Comparison of ENCODE assay signal across 1 cellular context in genomic region chr12:98509063-98509462, GRCh38.
TF ChIP-seq lines count a peak whose summit lies in the region.

No MANE protein-coding gene starts in this region.

TF ChIP-seq in WTC11, 78 proteins besides CTCF, POLR2A, EP300 and RAD21 (continued from another document):
- TF ChIP-seq, protein P1, sequence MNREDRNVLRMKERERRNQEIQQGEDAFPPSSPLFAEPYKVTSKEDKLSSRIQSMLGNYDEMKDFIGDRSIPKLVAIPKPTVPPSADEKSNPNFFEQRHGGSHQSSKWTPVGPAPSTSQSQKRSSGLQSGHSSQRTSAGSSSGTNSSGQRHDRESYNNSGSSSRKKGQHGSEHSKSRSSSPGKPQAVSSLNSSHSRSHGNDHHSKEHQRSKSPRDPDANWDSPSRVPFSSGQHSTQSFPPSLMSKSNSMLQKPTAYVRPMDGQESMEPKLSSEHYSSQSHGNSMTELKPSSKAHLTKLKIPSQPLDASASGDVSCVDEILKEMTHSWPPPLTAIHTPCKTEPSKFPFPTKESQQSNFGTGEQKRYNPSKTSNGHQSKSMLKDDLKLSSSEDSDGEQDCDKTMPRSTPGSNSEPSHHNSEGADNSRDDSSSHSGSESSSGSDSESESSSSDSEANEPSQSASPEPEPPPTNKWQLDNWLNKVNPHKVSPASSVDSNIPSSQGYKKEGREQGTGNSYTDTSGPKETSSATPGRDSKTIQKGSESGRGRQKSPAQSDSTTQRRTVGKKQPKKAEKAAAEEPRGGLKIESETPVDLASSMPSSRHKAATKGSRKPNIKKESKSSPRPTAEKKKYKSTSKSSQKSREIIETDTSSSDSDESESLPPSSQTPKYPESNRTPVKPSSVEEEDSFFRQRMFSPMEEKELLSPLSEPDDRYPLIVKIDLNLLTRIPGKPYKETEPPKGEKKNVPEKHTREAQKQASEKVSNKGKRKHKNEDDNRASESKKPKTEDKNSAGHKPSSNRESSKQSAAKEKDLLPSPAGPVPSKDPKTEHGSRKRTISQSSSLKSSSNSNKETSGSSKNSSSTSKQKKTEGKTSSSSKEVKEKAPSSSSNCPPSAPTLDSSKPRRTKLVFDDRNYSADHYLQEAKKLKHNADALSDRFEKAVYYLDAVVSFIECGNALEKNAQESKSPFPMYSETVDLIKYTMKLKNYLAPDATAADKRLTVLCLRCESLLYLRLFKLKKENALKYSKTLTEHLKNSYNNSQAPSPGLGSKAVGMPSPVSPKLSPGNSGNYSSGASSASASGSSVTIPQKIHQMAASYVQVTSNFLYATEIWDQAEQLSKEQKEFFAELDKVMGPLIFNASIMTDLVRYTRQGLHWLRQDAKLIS (CRISPR knock-in tag; IDR thresholded peaks at IDR 0.05; ENCODE audit: borderline replicate concordance): no peak
- TF ChIP-seq E2F5 (CRISPR knock-in tag; IDR thresholded peaks at IDR 0.05) (no peak), E2F4 (CRISPR knock-in tag; IDR thresholded peaks at IDR 0.05; ENCODE audit: borderline replicate concordance, low read depth) (no peak), RELA (CRISPR knock-in tag; IDR thresholded peaks at IDR 0.05; ENCODE audit: borderline replicate concordance) (no peak), ZNF219 (CRISPR knock-in tag; IDR thresholded peaks at IDR 0.05; ENCODE audit: borderline replicate concordance) (no peak), SOX15 (CRISPR knock-in tag; IDR thresholded peaks at IDR 0.05) (no peak), TCF7 (CRISPR knock-in tag; IDR thresholded peaks at IDR 0.05; ENCODE audit: low read depth) (no peak), ERG (CRISPR knock-in tag; IDR thresholded peaks at IDR 0.05) (no peak)
- TF ChIP-seq, protein P2, sequence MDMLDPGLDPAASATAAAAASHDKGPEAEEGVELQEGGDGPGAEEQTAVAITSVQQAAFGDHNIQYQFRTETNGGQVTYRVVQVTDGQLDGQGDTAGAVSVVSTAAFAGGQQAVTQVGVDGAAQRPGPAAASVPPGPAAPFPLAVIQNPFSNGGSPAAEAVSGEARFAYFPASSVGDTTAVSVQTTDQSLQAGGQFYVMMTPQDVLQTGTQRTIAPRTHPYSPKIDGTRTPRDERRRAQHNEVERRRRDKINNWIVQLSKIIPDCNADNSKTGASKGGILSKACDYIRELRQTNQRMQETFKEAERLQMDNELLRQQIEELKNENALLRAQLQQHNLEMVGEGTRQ (CRISPR knock-in tag; IDR thresholded peaks at IDR 0.05): no peak
- TF ChIP-seq, protein P3, sequence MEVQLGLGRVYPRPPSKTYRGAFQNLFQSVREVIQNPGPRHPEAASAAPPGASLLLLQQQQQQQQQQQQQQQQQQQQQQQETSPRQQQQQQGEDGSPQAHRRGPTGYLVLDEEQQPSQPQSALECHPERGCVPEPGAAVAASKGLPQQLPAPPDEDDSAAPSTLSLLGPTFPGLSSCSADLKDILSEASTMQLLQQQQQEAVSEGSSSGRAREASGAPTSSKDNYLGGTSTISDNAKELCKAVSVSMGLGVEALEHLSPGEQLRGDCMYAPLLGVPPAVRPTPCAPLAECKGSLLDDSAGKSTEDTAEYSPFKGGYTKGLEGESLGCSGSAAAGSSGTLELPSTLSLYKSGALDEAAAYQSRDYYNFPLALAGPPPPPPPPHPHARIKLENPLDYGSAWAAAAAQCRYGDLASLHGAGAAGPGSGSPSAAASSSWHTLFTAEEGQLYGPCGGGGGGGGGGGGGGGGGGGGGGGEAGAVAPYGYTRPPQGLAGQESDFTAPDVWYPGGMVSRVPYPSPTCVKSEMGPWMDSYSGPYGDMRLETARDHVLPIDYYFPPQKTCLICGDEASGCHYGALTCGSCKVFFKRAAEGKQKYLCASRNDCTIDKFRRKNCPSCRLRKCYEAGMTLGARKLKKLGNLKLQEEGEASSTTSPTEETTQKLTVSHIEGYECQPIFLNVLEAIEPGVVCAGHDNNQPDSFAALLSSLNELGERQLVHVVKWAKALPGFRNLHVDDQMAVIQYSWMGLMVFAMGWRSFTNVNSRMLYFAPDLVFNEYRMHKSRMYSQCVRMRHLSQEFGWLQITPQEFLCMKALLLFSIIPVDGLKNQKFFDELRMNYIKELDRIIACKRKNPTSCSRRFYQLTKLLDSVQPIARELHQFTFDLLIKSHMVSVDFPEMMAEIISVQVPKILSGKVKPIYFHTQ (CRISPR knock-in tag; IDR thresholded peaks at IDR 0.05): no peak
- TF ChIP-seq, protein P4, sequence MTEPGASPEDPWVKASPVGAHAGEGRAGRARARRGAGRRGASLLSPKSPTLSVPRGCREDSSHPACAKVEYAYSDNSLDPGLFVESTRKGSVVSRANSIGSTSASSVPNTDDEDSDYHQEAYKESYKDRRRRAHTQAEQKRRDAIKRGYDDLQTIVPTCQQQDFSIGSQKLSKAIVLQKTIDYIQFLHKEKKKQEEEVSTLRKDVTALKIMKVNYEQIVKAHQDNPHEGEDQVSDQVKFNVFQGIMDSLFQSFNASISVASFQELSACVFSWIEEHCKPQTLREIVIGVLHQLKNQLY (CRISPR knock-in tag; IDR thresholded peaks at IDR 0.05): no peak
TF ChIP-seq in WTC11: peak in this region for 0.
